9 cellular contexts compared by ENCODE assay signal in the genomic region with DNA sequence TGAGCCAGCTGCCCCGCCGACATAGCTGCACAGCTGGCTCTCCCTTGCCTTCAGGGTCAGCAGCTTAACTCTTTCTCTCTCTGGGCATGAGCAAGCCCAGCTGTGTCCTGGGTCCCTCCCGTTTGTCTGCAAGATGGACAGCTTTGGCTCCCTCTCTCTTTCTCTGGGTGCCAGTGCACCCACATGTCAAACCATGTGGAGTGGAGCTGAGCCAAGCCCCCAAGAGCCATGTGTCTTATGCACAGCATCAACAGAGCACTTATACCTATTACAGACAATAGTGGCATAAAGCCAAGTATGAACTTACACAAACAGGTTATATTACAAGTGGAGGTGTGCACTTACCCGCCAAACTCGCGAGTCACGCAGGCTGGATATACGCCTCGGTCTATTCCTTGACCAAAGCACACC. TPM values are rescaled to one million over a fixed set of nuclear protein-coding genes. Genes with fewer than 3 reads are reported as not detected.
A peak's percentile ranks its signal among the peaks of the same experiment; 100 is the strongest.
DNase-seq lines count a peak whose midpoint lies in the region; ATAC-seq and TF ChIP-seq lines count a peak whose summit lies in the region.
"Had no signal": no experiment of that assay in that cellular context is flagged by ENCODE, and none has a peak within 500 bp of the region (broad histone marks: within the 10 kb centered on the region; RNA-seq: fewer than 3 reads in every experiment).

No MANE protein-coding gene starts in this region.

- no peak overlapping the region for H2AFZ ChIP-seq in neural progenitor cell (replicated peaks)

- H3K27me3 Mint-ChIP-seq in MCF 10A (ENCODE audit: insufficient read depth, unreplicated experiment), result peaks cover 15% of the 10 kb centered on the region
- peaks cover 11% of the 10 kb centered on the region for H3K27me3 Mint-ChIP-seq in neural progenitor cell (ENCODE audit: insufficient read depth, low read depth)

- H4K20me1 ChIP-seq in neural progenitor cell (ENCODE audit: low read depth), result no peaks in the 10 kb centered on the region

- H3K27me3 ChIP-seq in breast epithelium (no peaks in the 10 kb centered on the region), neural progenitor cell (no peaks in the 10 kb centered on the region)

- H3K9ac ChIP-seq in neural progenitor cell, result no peak overlapping the region

- H3K36me3 Mint-ChIP-seq in MCF 10A (ENCODE audit: insufficient read depth, unreplicated experiment) (peaks cover 5% of the 10 kb centered on the region), neural progenitor cell (no peaks in the 10 kb centered on the region)

- no peak for TF ChIP-seq POLR2A in breast epithelium (IDR thresholded peaks at IDR 0.05)

- H3K36me3 ChIP-seq in breast epithelium (no peaks in the 10 kb centered on the region), neural progenitor cell (no peaks in the 10 kb centered on the region)

- no peak for ATAC-seq in HG03439 (IDR thresholded peaks at IDR 0.05; ENCODE audit: unreplicated experiment)

- CTCF ChIA-PET in MCF 10A (lab: Yijun Ruan, JAX), result interaction anchor here (0.7 to 2.3 kb wide), 10 partner anchors 16 to 458 kb away, joined by 3 to 11 read pairs (median 3); no protein-coding TSS in a partner anchor

- intact Hi-C loops in MCF 10A (cut with micrococcal nuclease) (no loop called here), breast epithelium (cut with DNase I; ENCODE audit: low total_unique reads) (no loop called here)

- H3K4me3 Mint-ChIP-seq in MCF 10A (ENCODE audit: unreplicated experiment) (no peak overlapping the region), neural progenitor cell (peak overlapping the region; percentile 66)
- H3K4me3 Mint-ChIP-seq: activated T-cell treated with anti-CD3 and anti-CD28 coated beads, Interleukin-2, amount 50 U/mL, for 4 hours had no signal

- no peak overlapping the region for H3K4me3 ChIP-seq in breast epithelium
- no peak overlapping the region for H3K4me3 ChIP-seq in neural progenitor cell

- POLR2A ChIA-PET in MCF 10A (lab: Yijun Ruan, JAX), result interaction anchor here (0.6 to 1.0 kb wide), 2 partner anchors 25 to 179 kb away, joined by 3 read pairs; no protein-coding TSS in a partner anchor

- H3K4me1 ChIP-seq in breast epithelium, result no peaks in the 10 kb centered on the region
- H3K4me1 ChIP-seq in neural progenitor cell, result peaks cover 2% of the 10 kb centered on the region

- peaks cover 26% of the 10 kb centered on the region for H3K4me1 Mint-ChIP-seq in MCF 10A (ENCODE audit: insufficient read depth, unreplicated experiment)
- H3K4me1 Mint-ChIP-seq in neural progenitor cell, result peaks cover 44% of the 10 kb centered on the region

- H3K9me3 ChIP-seq in breast epithelium (no peaks in the 10 kb centered on the region), neural progenitor cell (ENCODE audit: low read depth) (no peaks in the 10 kb centered on the region)

- TF ChIP-seq CTCF in MCF 10A (IDR thresholded peaks at IDR 0.05; ENCODE audit: unreplicated experiment) (peak; percentile 46), breast epithelium (IDR thresholded peaks at IDR 0.05) (no peak), neural progenitor cell (IDR thresholded peaks at IDR 0.05) (peak; percentile 66)

- H3K27ac ChIP-seq in breast epithelium (no peak overlapping the region), neural progenitor cell (no peak overlapping the region)

- no TSS peak for BruUV-seq in MCF 10A (replicated peaks; lab: Mats Ljungman, UMichigan)

- H3K9me3 Mint-ChIP-seq in MCF 10A (ENCODE audit: unreplicated experiment) (peaks cover 6% of the 10 kb centered on the region), neural progenitor cell (peaks cover 4% of the 10 kb centered on the region)
- H3K9me3 Mint-ChIP-seq: activated T-cell treated with anti-CD3 and anti-CD28 coated beads, Interleukin-2, amount 50 U/mL, for 4 hours had no signal

- DNase-seq in MCF 10A (ENCODE audit: unreplicated experiment) (peak; percentile 76), breast epithelium (ENCODE audit: low spot score in 2 of 2) (no peak), NCI-H460 (ENCODE audit: extremely low read depth, low read depth) (peak; percentile 42), dedifferentiated amniotic fluid mesenchymal stem cell (ENCODE audit: extremely low spot score) (peak; percentile 29), neural progenitor cell (ENCODE audit: low spot score) (peak; percentile 82), NCI-H526 treated with DMSO at 0.1 percent for 48 hours (lab: John Stamatoyannopoulos, UW) (no peak)
- no peak for DNase-seq in activated effector memory CD4-positive, alpha-beta T cell treated with anti-CD3 and anti-CD28 coated beads, Interleukin-2, amount 50 U/mL, for 16 hours
- DNase-seq: activated T-cell treated with anti-CD3 and anti-CD28 coated beads, Interleukin-2, amount 50 U/mL, for 4 hours had no signal

- H3K4me2 ChIP-seq in neural progenitor cell, result no peak overlapping the region

- H3F3A ChIP-seq in neural progenitor cell (ENCODE audit: low read depth), result no peaks in the 10 kb centered on the region

- H3K27ac Mint-ChIP-seq in MCF 10A (ENCODE audit: low read depth, unreplicated experiment) (no peak overlapping the region), neural progenitor cell (peak overlapping the region; percentile 96)

- H3K79me2 ChIP-seq in neural progenitor cell (ENCODE audit: low read depth), result no peaks in the 10 kb centered on the region

RNA-seq across cellular contexts. Expression of gene MTPAP, which starts 35.7 kb away (rescaled TPM):
- total RNA-seq in MCF 10A (2022), result 32.3 and 36.5 TPM in 2 replicates
- 10 to 100 TPM; 13.1 to 15.4 (median 14.3) TPM for total RNA-seq in breast epithelium
- 20.0 and 22.0 TPM in 2 replicates for total RNA-seq in NCI-H460 (2014; rRNA removed; shearing (Covaris generic))
- 10.9 and 20.5 TPM in 2 replicates for polyA plus RNA-seq in NCI-H460 (2014; cell fraction: nucleus; rRNA removed)
- 24.7 and 48.4 TPM in 2 replicates for total RNA-seq in neural progenitor cell (ENCODE audit: low replicate concordance)

RNA-seq across cellular contexts. Expression of gene MAP3K8, which starts 49.2 kb away (rescaled TPM):
- total RNA-seq in MCF 10A (2022), result 1.5 and 2.2 TPM in 2 replicates
- 10 to 100 TPM; 34.4 to 45.9 (median 40.2) TPM for total RNA-seq in breast epithelium
- total RNA-seq in NCI-H460 (2014; rRNA removed; shearing (Covaris generic)), result 6.0 and 8.0 TPM in 2 replicates
- 10.5 and 13.9 TPM in 2 replicates for polyA plus RNA-seq in NCI-H460 (2014; cell fraction: nucleus; rRNA removed)
- 4.7 and 7.3 TPM in 2 replicates for total RNA-seq in neural progenitor cell (ENCODE audit: low replicate concordance)

Comparison
In these comparisons a context has a peak if more than half of its experiments do, and no peak if none do; other contexts are left out.
1. DNase-seq: peak in MCF 10A (single experiment), NCI-H460 (single experiment), dedifferentiated amniotic fluid mesenchymal stem cell (single experiment) and neural progenitor cell (single experiment); none in breast epithelium (0 of 2), NCI-H526 treated with DMSO at 0.1 percent for 48 hours (single experiment) and activated effector memory CD4-positive, alpha-beta T cell treated with anti-CD3 and anti-CD28 coated beads, Interleukin-2, amount 50 U/mL, for 16 hours (single experiment).
2. CTCF ChIP-seq: peak in MCF 10A (single experiment) and neural progenitor cell (single experiment); none in breast epithelium (0 of 3).